24 cellular contexts compared by ENCODE assay signal in the genomic region with DNA sequence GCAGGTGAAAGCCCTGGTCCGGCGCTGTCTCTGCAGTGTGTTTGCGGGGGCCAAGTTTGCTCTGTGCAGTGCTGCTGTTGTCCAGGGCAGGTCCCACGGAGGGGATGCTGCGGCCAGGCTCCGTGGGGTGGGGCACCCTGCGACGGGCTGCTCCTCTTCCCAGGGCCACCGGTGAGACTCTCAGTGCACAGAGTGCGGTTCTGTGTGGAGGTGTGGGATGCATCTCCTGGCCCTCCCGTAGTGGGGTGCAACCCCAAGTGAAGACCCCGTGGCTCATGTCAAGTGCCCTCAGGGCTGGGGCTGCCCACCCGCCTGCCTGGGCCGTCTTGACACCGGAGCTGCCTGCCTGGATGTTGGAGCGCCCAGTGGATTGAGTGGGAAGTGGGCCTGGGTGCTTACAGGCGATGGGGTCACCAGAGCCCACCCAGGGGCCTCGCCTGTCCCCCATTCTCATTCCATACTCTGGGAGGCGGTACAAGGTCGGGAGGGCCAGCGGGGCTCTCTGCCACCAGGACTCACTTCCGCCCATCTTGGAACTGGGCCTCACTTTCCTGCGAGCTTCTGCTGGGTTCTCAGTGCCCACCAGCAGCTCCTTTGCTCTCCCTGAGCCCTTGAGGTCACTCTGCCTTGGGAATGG.
"Had no signal": no experiment of that assay in that cellular context is flagged by ENCODE, and none has a peak within 500 bp of the region (broad histone marks: within the 10 kb centered on the region; RNA-seq: fewer than 3 reads in every experiment).

No MANE protein-coding gene starts in this region.

- H3K9me3 Mint-ChIP-seq: activated T-cell treated with anti-CD3 and anti-CD28 coated beads, Interleukin-2, amount 50 U/mL, for 24 hours; activated T-helper 2 cell treated with anti-CD3 and anti-CD28 coated beads, Interferon-gamma antibody, Interleukin-2, Interleukin-4, amounts not matched to agents 10 μg/mL and 5 μg/mL and 100 μg/mL, durations not matched to agents 14 hours and 24 hours and 36 hours; mesothelial cell of epicardium; natural killer cell; stimulated activated naive CD8-positive, alpha-beta T cell treated with anti-CD3 and anti-CD28 coated beads, Interleukin-15, amount 100 ng/mL, for 72 hours; WTC11 had no signal

- H3K4me1 ChIP-seq: adrenal gland, ascending aorta, colonic mucosa, esophagus muscularis mucosa, prostate gland, suprapubic skin, tibial nerve had no signal

- H3K27ac ChIP-seq: adrenal gland, ascending aorta, brain microvascular endothelial cell, colonic mucosa, esophagus muscularis mucosa, prostate gland, suprapubic skin, tibial nerve had no signal

- H3K36me3 ChIP-seq: colonic mucosa had no signal

- H3K4me1 Mint-ChIP-seq: mesothelial cell of epicardium; stimulated activated naive CD8-positive, alpha-beta T cell treated with anti-CD3 and anti-CD28 coated beads, Interleukin-15, amount 100 ng/mL, for 72 hours; WTC11 had no signal

- H3K4me3 Mint-ChIP-seq: activated naive CD8-positive, alpha-beta T cell; activated T-cell treated with anti-CD3 and anti-CD28 coated beads, Interleukin-2, amount 50 U/mL, for 24 hours; mesothelial cell of epicardium; natural killer cell; stimulated activated naive CD8-positive, alpha-beta T cell treated with anti-CD3 and anti-CD28 coated beads, Interleukin-15, amount 100 ng/mL, for 72 hours; WTC11 had no signal

- H3K27me3 ChIP-seq: adrenal gland, ascending aorta, brain microvascular endothelial cell, colonic mucosa, dorsolateral prefrontal cortex, esophagus muscularis mucosa, suprapubic skin, tibial nerve had no signal

- H3K27ac Mint-ChIP-seq: activated naive CD8-positive, alpha-beta T cell; activated T-cell treated with anti-CD3 and anti-CD28 coated beads, Interleukin-2, amount 50 U/mL, for 24 hours; activated T-helper 2 cell treated with anti-CD3 and anti-CD28 coated beads, Interferon-gamma antibody, Interleukin-2, Interleukin-4, amounts not matched to agents 10 μg/mL and 5 μg/mL and 100 μg/mL, durations not matched to agents 14 hours and 24 hours and 36 hours; mesothelial cell of epicardium; natural killer cell; stimulated activated naive CD8-positive, alpha-beta T cell treated with anti-CD3 and anti-CD28 coated beads, Interleukin-15, amount 100 ng/mL, for 72 hours; WTC11 had no signal

- H3K4me3 ChIP-seq: adrenal gland, ascending aorta, colonic mucosa, dorsolateral prefrontal cortex, esophagus muscularis mucosa, lung, prostate gland, suprapubic skin, tibial nerve had no signal

- ATAC-seq: stimulated activated naive CD8-positive, alpha-beta T cell treated with anti-CD3 and anti-CD28 coated beads, Interleukin-15, amount 100 ng/mL, for 72 hours; WTC11 had no signal

- H3K27me3 Mint-ChIP-seq: activated naive CD8-positive, alpha-beta T cell; activated T-cell treated with anti-CD3 and anti-CD28 coated beads, Interleukin-2, amount 50 U/mL, for 24 hours; stimulated activated naive CD8-positive, alpha-beta T cell treated with anti-CD3 and anti-CD28 coated beads, Interleukin-15, amount 100 ng/mL, for 72 hours had no signal

- DNase-seq: activated CD8-positive, alpha-beta memory T cell treated with anti-CD3 and anti-CD28 coated beads for 24 hours; activated CD8-positive, alpha-beta memory T cell treated with anti-CD3 and anti-CD28 coated beads, Interleukin-2, amount 50 U/mL, for 4 hours; activated naive CD4-positive, alpha-beta T cell; activated T-cell treated with anti-CD3 and anti-CD28 coated beads, Interleukin-2, amount 50 U/mL, for 24 hours; brain microvascular endothelial cell; central memory CD4-positive, alpha-beta T cell; colonic mucosa; natural killer cell; stimulated activated CD4-positive, alpha-beta T cell treated with anti-CD3 and anti-CD28 coated beads, Interleukin-12 subunit alpha, Interleukin-12 subunit beta, amount 100 ng/mL, for 4 hours; stimulated activated CD4-positive, alpha-beta T cell treated with anti-CD3 and anti-CD28 coated beads, Interleukin-4, amount 100 ng/mL, for 4 hours; stimulated activated naive CD8-positive, alpha-beta T cell treated with anti-CD3 and anti-CD28 coated beads, Interleukin-15, amount 100 ng/mL, for 72 hours; T-helper 9 cell had no signal

- H3K9me3 ChIP-seq: adrenal gland, ascending aorta, colonic mucosa, esophagus muscularis mucosa, prostate gland, suprapubic skin, tibial nerve had no signal
